ENCODE assay signal across 1 cellular context in the genomic region with DNA sequence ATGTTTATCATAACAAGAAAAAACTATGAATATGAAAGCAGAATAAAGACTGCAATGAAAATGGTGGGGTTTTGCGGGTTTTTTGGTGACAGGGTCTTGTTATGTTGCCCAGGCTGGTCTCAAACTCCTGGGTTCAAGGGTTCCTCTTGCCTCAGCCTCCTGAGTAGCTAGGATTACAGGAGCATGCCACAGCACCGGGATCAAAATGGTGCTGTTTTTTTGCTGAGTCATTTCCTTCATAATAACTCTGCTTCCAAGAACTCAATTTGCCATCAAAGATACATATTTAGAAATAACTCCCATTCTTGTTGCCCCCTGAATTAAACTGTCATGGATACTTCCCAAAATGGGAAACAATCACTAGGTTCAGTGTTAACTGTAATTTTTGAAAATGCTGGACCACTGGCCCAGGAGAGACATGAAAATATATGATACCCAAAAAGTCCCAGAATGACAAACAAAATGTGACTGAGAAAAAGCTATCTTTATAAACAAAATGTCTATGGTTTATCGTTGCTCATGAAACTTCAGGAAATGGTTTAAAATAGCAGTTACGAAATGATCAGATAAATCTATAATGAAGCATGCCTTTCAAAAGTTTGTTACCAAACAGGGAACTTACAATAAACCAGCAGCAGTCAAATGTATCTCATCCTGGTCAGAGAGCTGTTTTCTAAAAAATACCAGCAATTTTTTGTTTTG.
A peak's percentile ranks its signal among the peaks of the same experiment; 100 is the strongest.
TF ChIP-seq lines count a peak whose summit lies in the region.

No MANE protein-coding gene starts in this region.

TF ChIP-seq in K562, 482 proteins besides CTCF, POLR2A, EP300 and RAD21 (continued from another document and continues in another):
- TF ChIP-seq, protein P1, sequence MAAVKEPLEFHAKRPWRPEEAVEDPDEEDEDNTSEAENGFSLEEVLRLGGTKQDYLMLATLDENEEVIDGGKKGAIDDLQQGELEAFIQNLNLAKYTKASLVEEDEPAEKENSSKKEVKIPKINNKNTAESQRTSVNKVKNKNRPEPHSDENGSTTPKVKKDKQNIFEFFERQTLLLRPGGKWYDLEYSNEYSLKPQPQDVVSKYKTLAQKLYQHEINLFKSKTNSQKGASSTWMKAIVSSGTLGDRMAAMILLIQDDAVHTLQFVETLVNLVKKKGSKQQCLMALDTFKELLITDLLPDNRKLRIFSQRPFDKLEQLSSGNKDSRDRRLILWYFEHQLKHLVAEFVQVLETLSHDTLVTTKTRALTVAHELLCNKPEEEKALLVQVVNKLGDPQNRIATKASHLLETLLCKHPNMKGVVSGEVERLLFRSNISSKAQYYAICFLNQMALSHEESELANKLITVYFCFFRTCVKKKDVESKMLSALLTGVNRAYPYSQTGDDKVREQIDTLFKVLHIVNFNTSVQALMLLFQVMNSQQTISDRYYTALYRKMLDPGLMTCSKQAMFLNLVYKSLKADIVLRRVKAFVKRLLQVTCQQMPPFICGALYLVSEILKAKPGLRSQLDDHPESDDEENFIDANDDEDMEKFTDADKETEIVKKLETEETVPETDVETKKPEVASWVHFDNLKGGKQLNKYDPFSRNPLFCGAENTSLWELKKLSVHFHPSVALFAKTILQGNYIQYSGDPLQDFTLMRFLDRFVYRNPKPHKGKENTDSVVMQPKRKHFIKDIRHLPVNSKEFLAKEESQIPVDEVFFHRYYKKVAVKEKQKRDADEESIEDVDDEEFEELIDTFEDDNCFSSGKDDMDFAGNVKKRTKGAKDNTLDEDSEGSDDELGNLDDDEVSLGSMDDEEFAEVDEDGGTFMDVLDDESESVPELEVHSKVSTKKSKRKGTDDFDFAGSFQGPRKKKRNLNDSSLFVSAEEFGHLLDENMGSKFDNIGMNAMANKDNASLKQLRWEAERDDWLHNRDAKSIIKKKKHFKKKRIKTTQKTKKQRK (IDR thresholded peaks at IDR 0.05; ENCODE audit: borderline replicate concordance, low read depth, low read length), result no peak
- TF ChIP-seq MED1 (CRISPR knock-in tag; IDR thresholded peaks at IDR 0.05; ENCODE audit: borderline replicate concordance), result no peak
- TF ChIP-seq NRF1 (conservative IDR thresholded peaks at IDR 0.05 in 1 of 2, IDR thresholded peaks at IDR 0.05 in 1 of 2), result no peak; a peak in 1 of 4 replicates
- TF ChIP-seq ERF (CRISPR knock-in tag; IDR thresholded peaks at IDR 0.05), result 0 out of 2 replicates have a peak, but pooled peaks have one; percentile 63
- no peak; the same call in 1 of the 2 replicates for TF ChIP-seq KAT7 (CRISPR knock-in tag; IDR thresholded peaks at IDR 0.05; ENCODE audit: borderline replicate concordance)
- TF ChIP-seq RFX1 (IDR thresholded peaks at IDR 0.05), result no peak; the same call in 1 of the 2 replicates
- TF ChIP-seq RFX5 (IDR thresholded peaks at IDR 0.05; ENCODE audit: low read depth, low read length), result no peak
- TF ChIP-seq ZFP36 (IDR thresholded peaks at IDR 0.05; ENCODE audit: low read depth, low read length, partially characterized antibody), result no peak
- TF ChIP-seq EHMT2 (IDR thresholded peaks at IDR 0.05), result no peak
- TF ChIP-seq MIER1 (IDR thresholded peaks at IDR 0.05; ENCODE audit: low read depth), result no peak
- no peak for TF ChIP-seq STAG1 (CRISPR knock-in tag; IDR thresholded peaks at IDR 0.05; ENCODE audit: borderline replicate concordance)
- no peak for TF ChIP-seq ZEB2 (IDR thresholded peaks at IDR 0.05)
- TF ChIP-seq, protein P2, sequence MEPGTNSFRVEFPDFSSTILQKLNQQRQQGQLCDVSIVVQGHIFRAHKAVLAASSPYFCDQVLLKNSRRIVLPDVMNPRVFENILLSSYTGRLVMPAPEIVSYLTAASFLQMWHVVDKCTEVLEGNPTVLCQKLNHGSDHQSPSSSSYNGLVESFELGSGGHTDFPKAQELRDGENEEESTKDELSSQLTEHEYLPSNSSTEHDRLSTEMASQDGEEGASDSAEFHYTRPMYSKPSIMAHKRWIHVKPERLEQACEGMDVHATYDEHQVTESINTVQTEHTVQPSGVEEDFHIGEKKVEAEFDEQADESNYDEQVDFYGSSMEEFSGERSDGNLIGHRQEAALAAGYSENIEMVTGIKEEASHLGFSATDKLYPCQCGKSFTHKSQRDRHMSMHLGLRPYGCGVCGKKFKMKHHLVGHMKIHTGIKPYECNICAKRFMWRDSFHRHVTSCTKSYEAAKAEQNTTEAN (CRISPR knock-in tag; IDR thresholded peaks at IDR 0.05), result no peak
- TF ChIP-seq RCOR1 (IDR thresholded peaks at IDR 0.05; ENCODE audit: borderline replicate concordance in 1 of 2, low read depth in 2 of 2, low read length in 2 of 2), result peak in 1 of 2 experiments; percentile 72; a peak in 1 of 4 replicates
- no peak for TF ChIP-seq ZNF696 (CRISPR knock-in tag; conservative IDR thresholded peaks at IDR 0.05)
- no peak for TF ChIP-seq ESRRA (IDR thresholded peaks at IDR 0.05; ENCODE audit: borderline replicate concordance, low read depth)
- TF ChIP-seq ZNF717 (CRISPR knock-in tag; IDR thresholded peaks at IDR 0.05), result no peak
- TF ChIP-seq EZH2 (IDR thresholded peaks at IDR 0.05; ENCODE audit: borderline replicate concordance, low read depth, low read length), result no peak
- no peak for TF ChIP-seq SIX5 (IDR thresholded peaks at IDR 0.05; ENCODE audit: borderline replicate concordance in 1 of 2, insufficient read depth in 1 of 2, low read depth in 1 of 2, low read length in 2 of 2)
- TF ChIP-seq ZNF584 (CRISPR knock-in tag; IDR thresholded peaks at IDR 0.05; ENCODE audit: low read depth), result 0 out of 2 replicates have a peak, but pooled peaks have one; percentile 22
- TF ChIP-seq ZNF41 (CRISPR knock-in tag; conservative IDR thresholded peaks at IDR 0.05), result no peak; the same call in 1 of the 2 replicates
- TF ChIP-seq TAF15 (IDR thresholded peaks at IDR 0.05; ENCODE audit: low read depth, low read length), result no peak
- no peak for TF ChIP-seq ESRRB (CRISPR knock-in tag; IDR thresholded peaks at IDR 0.05; ENCODE audit: borderline replicate concordance)
- TF ChIP-seq ZBTB1 (CRISPR knock-in tag; IDR thresholded peaks at IDR 0.05; ENCODE audit: borderline replicate concordance, low read depth), result no peak
- no peak for TF ChIP-seq SMC3 (conservative IDR thresholded peaks at IDR 0.05; ENCODE audit: insufficient read depth, low read depth, low read length)
- TF ChIP-seq, protein P3, sequence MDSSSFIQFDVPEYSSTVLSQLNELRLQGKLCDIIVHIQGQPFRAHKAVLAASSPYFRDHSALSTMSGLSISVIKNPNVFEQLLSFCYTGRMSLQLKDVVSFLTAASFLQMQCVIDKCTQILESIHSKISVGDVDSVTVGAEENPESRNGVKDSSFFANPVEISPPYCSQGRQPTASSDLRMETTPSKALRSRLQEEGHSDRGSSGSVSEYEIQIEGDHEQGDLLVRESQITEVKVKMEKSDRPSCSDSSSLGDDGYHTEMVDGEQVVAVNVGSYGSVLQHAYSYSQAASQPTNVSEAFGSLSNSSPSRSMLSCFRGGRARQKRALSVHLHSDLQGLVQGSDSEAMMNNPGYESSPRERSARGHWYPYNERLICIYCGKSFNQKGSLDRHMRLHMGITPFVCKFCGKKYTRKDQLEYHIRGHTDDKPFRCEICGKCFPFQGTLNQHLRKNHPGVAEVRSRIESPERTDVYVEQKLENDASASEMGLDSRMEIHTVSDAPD (CRISPR knock-in tag; IDR thresholded peaks at IDR 0.05), result no peak
- no peak for TF ChIP-seq HDGF (IDR thresholded peaks at IDR 0.05)
- TF ChIP-seq KDM2B (CRISPR knock-in tag; IDR thresholded peaks at IDR 0.05), result 0 out of 2 replicates have a peak, but pooled peaks have one; percentile 38
- TF ChIP-seq, protein P4, sequence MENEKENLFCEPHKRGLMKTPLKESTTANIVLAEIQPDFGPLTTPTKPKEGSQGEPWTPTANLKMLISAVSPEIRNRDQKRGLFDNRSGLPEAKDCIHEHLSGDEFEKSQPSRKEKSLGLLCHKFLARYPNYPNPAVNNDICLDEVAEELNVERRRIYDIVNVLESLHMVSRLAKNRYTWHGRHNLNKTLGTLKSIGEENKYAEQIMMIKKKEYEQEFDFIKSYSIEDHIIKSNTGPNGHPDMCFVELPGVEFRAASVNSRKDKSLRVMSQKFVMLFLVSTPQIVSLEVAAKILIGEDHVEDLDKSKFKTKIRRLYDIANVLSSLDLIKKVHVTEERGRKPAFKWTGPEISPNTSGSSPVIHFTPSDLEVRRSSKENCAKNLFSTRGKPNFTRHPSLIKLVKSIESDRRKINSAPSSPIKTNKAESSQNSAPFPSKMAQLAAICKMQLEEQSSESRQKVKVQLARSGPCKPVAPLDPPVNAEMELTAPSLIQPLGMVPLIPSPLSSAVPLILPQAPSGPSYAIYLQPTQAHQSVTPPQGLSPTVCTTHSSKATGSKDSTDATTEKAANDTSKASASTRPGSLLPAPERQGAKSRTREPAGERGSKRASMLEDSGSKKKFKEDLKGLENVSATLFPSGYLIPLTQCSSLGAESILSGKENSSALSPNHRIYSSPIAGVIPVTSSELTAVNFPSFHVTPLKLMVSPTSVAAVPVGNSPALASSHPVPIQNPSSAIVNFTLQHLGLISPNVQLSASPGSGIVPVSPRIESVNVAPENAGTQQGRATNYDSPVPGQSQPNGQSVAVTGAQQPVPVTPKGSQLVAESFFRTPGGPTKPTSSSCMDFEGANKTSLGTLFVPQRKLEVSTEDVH (IDR thresholded peaks at IDR 0.05; ENCODE audit: low read depth, partially characterized antibody), result no peak
- TF ChIP-seq FOSL1 (tag; conservative IDR thresholded peaks at IDR 0.05), result peak; percentile 53
- TF ChIP-seq BRF1 (IDR thresholded peaks at IDR 0.05; ENCODE audit: borderline replicate concordance, extremely low read depth, insufficient read length), result no peak
- TF ChIP-seq NFYB (IDR thresholded peaks at IDR 0.05; ENCODE audit: extremely low read depth, insufficient read length), result no peak
- TF ChIP-seq HNRNPK (IDR thresholded peaks at IDR 0.05; ENCODE audit: low read depth, low read length, poor library complexity, severe bottlenecking), result no peak
- 0 out of 2 replicates have a peak, but pooled peaks have one; percentile 30 for TF ChIP-seq ZNF507 (tag; conservative IDR thresholded peaks at IDR 0.05)
- TF ChIP-seq MTA1 (IDR thresholded peaks at IDR 0.05; ENCODE audit: borderline replicate concordance), result no peak
- TF ChIP-seq, protein P5, sequence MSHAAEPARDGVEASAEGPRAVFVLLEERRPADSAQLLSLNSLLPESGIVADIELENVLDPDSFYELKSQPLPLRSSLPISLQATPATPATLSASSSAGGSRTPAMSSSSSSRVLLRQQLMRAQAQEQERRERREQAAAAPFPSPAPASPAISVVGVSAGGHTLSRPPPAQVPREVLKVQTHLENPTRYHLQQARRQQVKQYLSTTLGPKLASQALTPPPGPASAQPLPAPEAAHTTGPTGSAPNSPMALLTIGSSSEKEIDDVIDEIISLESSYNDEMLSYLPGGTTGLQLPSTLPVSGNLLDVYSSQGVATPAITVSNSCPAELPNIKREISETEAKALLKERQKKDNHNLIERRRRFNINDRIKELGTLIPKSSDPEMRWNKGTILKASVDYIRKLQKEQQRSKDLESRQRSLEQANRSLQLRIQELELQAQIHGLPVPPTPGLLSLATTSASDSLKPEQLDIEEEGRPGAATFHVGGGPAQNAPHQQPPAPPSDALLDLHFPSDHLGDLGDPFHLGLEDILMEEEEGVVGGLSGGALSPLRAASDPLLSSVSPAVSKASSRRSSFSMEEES (CRISPR knock-in tag; IDR thresholded peaks at IDR 0.05), result no peak
- TF ChIP-seq BHLHE40 (IDR thresholded peaks at IDR 0.05; ENCODE audit: low read length), result no peak
- TF ChIP-seq, protein P6, sequence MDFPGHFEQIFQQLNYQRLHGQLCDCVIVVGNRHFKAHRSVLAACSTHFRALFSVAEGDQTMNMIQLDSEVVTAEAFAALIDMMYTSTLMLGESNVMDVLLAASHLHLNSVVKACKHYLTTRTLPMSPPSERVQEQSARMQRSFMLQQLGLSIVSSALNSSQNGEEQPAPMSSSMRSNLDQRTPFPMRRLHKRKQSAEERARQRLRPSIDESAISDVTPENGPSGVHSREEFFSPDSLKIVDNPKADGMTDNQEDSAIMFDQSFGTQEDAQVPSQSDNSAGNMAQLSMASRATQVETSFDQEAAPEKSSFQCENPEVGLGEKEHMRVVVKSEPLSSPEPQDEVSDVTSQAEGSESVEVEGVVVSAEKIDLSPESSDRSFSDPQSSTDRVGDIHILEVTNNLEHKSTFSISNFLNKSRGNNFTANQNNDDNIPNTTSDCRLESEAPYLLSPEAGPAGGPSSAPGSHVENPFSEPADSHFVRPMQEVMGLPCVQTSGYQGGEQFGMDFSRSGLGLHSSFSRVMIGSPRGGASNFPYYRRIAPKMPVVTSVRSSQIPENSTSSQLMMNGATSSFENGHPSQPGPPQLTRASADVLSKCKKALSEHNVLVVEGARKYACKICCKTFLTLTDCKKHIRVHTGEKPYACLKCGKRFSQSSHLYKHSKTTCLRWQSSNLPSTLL (IDR thresholded peaks at IDR 0.05), result no peak
- no peak for TF ChIP-seq ZBTB7A (IDR thresholded peaks at IDR 0.05; ENCODE audit: borderline replicate concordance, control insufficient read depth, low read depth, low read length)
- TF ChIP-seq SMAD3 (CRISPR knock-in tag; conservative IDR thresholded peaks at IDR 0.05), result peak; percentile 10; the same call in 1 of the 2 replicates
- TF ChIP-seq, protein P7, sequence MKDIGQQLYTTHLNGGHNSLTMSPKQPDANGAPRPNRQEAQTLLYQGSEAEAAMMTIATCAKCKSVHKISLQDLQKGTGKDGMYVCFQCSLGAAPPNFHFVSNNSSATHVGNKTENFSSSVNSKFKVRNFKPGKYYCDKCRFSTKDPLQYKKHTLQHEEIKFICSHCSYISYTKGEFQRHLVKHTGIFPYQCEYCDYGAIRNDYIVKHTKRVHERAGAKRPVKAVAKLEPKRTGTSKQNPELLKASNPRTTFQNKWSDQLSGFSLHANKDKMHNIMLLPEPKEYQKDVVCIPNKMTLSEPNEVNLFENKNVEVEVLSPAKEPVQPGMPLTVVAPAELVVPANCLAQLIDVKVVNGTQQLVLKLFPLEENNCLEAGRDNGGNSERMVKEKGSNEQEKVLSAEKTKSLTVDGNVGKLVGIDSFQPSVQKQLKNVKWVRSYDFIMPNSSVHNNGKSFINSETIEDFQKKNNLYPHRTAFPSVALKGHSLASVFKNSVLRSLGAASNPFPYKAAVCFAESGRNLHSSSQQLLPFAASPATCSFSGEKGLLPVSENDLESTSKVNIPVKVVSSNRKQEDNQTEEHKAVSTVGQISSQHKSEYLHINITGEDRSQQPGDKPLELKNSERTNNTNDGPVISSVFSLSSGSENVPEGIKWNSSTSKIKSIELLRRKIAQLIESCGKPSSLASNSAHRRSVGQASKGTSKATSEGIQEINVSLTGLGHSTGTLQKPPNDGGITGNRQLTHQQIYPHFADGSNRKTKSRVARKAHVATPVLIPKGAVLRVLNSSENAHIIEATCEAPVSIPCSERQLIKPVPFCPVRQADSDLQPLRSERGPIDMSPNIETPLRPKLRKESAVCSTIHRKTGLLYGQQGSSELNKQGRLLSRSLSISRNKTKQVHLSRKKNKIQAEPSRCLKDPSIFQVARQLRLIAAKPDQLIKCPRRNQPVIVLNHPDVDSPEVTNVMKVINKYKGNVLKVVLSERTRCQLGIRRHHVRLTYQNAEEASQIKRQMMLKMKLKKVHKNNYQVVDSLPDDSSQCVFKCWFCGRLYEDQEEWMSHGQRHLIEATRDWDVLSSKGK (CRISPR knock-in tag; IDR thresholded peaks at IDR 0.05), result no peak
- no peak for TF ChIP-seq ZNF699 (CRISPR knock-in tag; IDR thresholded peaks at IDR 0.05; ENCODE audit: insufficient replicate concordance)
- no peak for TF ChIP-seq HMG20A (CRISPR knock-in tag; conservative IDR thresholded peaks at IDR 0.05)
- TF ChIP-seq, protein P8, sequence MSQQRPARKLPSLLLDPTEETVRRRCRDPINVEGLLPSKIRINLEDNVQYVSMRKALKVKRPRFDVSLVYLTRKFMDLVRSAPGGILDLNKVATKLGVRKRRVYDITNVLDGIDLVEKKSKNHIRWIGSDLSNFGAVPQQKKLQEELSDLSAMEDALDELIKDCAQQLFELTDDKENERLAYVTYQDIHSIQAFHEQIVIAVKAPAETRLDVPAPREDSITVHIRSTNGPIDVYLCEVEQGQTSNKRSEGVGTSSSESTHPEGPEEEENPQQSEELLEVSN (IDR thresholded peaks at IDR 0.05; ENCODE audit: borderline replicate concordance in 1 of 2, extremely low read depth in 1 of 2, insufficient read depth in 1 of 2, insufficient read length in 1 of 2, low read depth in 1 of 2, low read length in 1 of 2, poor library complexity in 1 of 2, severe bottlenecking in 1 of 2), result peak in 1 of 2 experiments; percentile 23
- TF ChIP-seq ZNF707 (CRISPR knock-in tag; conservative IDR thresholded peaks at IDR 0.05), result peak; percentile 63
